ENCODE assay signal across 19 cellular contexts in genomic region chr11:358129-358805, GRCh38. TPM values are rescaled to one million over a fixed set of nuclear protein-coding genes. Genes with fewer than 3 reads are reported as not detected.
"Had no signal": no experiment of that assay in that cellular context is flagged by ENCODE, and none has a peak within 500 bp of the region (broad histone marks: within the 10 kb centered on the region; RNA-seq: fewer than 3 reads in every experiment).

No MANE protein-coding gene starts in this region.

- H3K36me3 Mint-ChIP-seq: brain; naive thymus-derived CD8-positive, alpha-beta T cell; type B pancreatic cell had no signal

- H3K27me3 Mint-ChIP-seq: activated T-helper 17 cell treated with anti-CD3 and anti-CD28 coated beads, Interleukin-2, amount 50 U/mL, for 72 hours; effector memory CD8-positive, alpha-beta T cell; naive thymus-derived CD8-positive, alpha-beta T cell; progenitor cell of endocrine pancreas had no signal

- H3K27ac Mint-ChIP-seq: activated T-helper 17 cell treated with anti-CD3 and anti-CD28 coated beads, Interleukin-2, amount 50 U/mL, for 72 hours; brain; dendritic cell treated with granulocyte-macrophage colony-stimulating factor and Interleukin-4, amounts not matched to agents 40 ng/mL and 50 ng/mL, for 4 days; progenitor cell of endocrine pancreas; type B pancreatic cell had no signal

- H3K9me3 Mint-ChIP-seq: activated T-helper 17 cell treated with anti-CD3 and anti-CD28 coated beads, Interleukin-2, amount 50 U/mL, for 72 hours; effector memory CD8-positive, alpha-beta T cell had no signal

- H3K4me3 Mint-ChIP-seq: activated T-helper 17 cell treated with anti-CD3 and anti-CD28 coated beads, Interleukin-2, amount 50 U/mL, for 72 hours; brain; dendritic cell treated with granulocyte-macrophage colony-stimulating factor and Interleukin-4, amounts not matched to agents 40 ng/mL and 50 ng/mL, for 4 days; naive thymus-derived CD8-positive, alpha-beta T cell; type B pancreatic cell had no signal

- H3K4me3 ChIP-seq: lung had no signal

- H3K27ac ChIP-seq: epithelial cell of prostate had no signal

- DNase-seq: activated CD4-positive, alpha-beta T cell treated with anti-CD3 and anti-CD28 coated beads, Interleukin-2, amount 50 U/mL, for 1 hour; activated CD4-positive, CD25-positive, alpha-beta regulatory T cell; activated T-cell treated with anti-CD3 and anti-CD28 coated beads for 4 hours; amniotic stem cell; effector memory CD8-positive, alpha-beta T cell; hippocampal formation; naive thymus-derived CD8-positive, alpha-beta T cell; stimulated activated CD4-positive, alpha-beta T cell treated with anti-CD3 and anti-CD28 coated beads, Interleukin-2, amount 100 ng/mL, for 24 hours; stimulated activated naive CD4-positive, alpha-beta T cell; substantia nigra had no signal

RNA-seq across cellular contexts. Expression of gene PKP3, which starts 35.7 kb away (rescaled TPM):
- total RNA-seq: activated T-helper 17 cell treated with anti-CD3 and anti-CD28 coated beads, Interleukin-2, amount 50 U/mL, for 72 hours; mononuclear cell; T-helper 2 cell treated with Interferon-gamma antibody and Interleukin-4, amounts not matched to agents 100 ng/mL and 5 ng/mL, for 36 hours had no signal
